In the genomic region with DNA sequence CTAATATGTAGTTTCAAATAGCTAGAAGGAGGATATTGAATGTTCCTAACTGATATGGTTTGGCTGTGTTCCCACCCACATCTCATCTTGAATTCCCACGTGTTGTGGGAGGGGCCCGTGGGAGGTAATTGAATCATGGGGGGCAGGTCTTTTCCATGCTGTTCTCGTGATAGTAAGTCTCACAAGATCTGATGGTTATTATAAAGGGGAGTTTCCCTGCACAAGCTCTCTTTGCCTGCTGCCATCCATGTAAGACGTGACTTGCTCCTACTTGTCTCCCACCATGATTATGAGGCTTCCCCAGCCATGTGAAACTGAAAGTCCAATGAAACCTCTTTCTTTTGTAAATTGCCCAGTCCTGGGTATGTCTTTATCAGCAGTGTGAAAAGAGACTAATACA, we compare ENCODE assay signal across 8 cellular contexts. TPM values are rescaled to one million over a fixed set of nuclear protein-coding genes. Genes with fewer than 3 reads are reported as not detected.
A peak's percentile ranks its signal among the peaks of the same experiment; 100 is the strongest.
DNase-seq lines count a peak whose midpoint lies in the region; ATAC-seq and TF ChIP-seq lines count a peak whose summit lies in the region.
"Not testable (repeated sequence)": the region's sequence is repeated elsewhere in the genome, so short reads cannot be mapped to it uniquely, and the experiment has no call there.

No MANE protein-coding gene starts in this region.

- not testable (repeated sequence) for H3K36me3 ChIP-seq in HEK293 (ENCODE audit: control insufficient read depth in 2 of 2, insufficient read depth in 1 of 2, low read length in 2 of 2)

- H3K4me3 ChIP-seq in HEK293 (ENCODE audit: low read depth, low read length), result not testable (repeated sequence)

- H3K27ac ChIP-seq in HEK293 (ENCODE audit: extremely low read depth, low read depth, low read length), result not testable (repeated sequence)

- peaks cover 15% of the 10 kb centered on the region for H3K36me3 Mint-ChIP-seq in activated CD4-positive, alpha-beta memory T cell treated with anti-CD3 and anti-CD28 coated beads for 36 hours
- H3K36me3 Mint-ChIP-seq in activated T-helper 2 cell treated with anti-CD3 and anti-CD28 coated beads, Interferon-gamma antibody, Interleukin-2, Interleukin-4, amounts not matched to agents 10 μg/mL and 5 μg/mL and 100 μg/mL, durations not matched to agents 14 hours and 24 hours and 36 hours (ENCODE audit: low read depth), result peaks cover 42% of the 10 kb centered on the region
- H3K36me3 Mint-ChIP-seq in activated naive CD8-positive, alpha-beta T cell treated with anti-CD3 and anti-CD28 coated beads for 36 hours, result peaks cover 27% of the 10 kb centered on the region
- not testable (repeated sequence) for H3K36me3 Mint-ChIP-seq in natural killer cell treated with Interleukin-12 subunit alpha and Interleukin-12 subunit beta and Interleukin-15 and Interleukin-18, amount 100 ng/mL, for 72 hours
- H3K36me3 Mint-ChIP-seq in stimulated activated memory B cell treated with anti-CD40 and anti-IgM and Interleukin-4, amounts not matched to agents 10 μg/mL and 1 μg/mL and 100 μg/mL, for 72 hours, result peaks cover 13% of the 10 kb centered on the region

- not testable (repeated sequence) for H3K4me1 ChIP-seq in HEK293 (ENCODE audit: control insufficient read depth, insufficient read depth, low read length)

- peak; percentile 47 for DNase-seq in activated CD4-positive, alpha-beta memory T cell treated with anti-CD3 and anti-CD28 coated beads for 36 hours
- not testable (repeated sequence) for DNase-seq in activated T-helper 2 cell treated with anti-CD3 and anti-CD28 coated beads, Interferon-gamma antibody, Interleukin-2, Interleukin-4, amounts not matched to agents 10 μg/mL and 5 μg/mL and 100 μg/mL, durations not matched to agents 14 hours and 24 hours and 36 hours (ENCODE audit: low spot score); activated naive CD8-positive, alpha-beta T cell treated with anti-CD3 and anti-CD28 coated beads for 36 hours; natural killer cell treated with Interleukin-12 subunit alpha and Interleukin-12 subunit beta and Interleukin-15 and Interleukin-18, amount 100 ng/mL, for 72 hours (ENCODE audit: low spot score)
- peak; percentile 43 to 69 for DNase-seq in erythroblast (lab: John Stamatoyannopoulos, UW)
- DNase-seq in stimulated activated CD4-positive, alpha-beta T cell treated with anti-CD3 and anti-CD28 coated beads, Interleukin-2, amount 100 ng/mL, for 4 hours (ENCODE audit: low read depth), result peak; percentile 54

- not testable (repeated sequence) for H3K27ac Mint-ChIP-seq in activated CD4-positive, alpha-beta memory T cell treated with anti-CD3 and anti-CD28 coated beads for 36 hours
- peak overlapping the region; percentile 45 for H3K27ac Mint-ChIP-seq in activated T-helper 2 cell treated with anti-CD3 and anti-CD28 coated beads, Interferon-gamma antibody, Interleukin-2, Interleukin-4, amounts not matched to agents 10 μg/mL and 5 μg/mL and 100 μg/mL, durations not matched to agents 14 hours and 24 hours and 36 hours
- peak overlapping the region; percentile 15 for H3K27ac Mint-ChIP-seq in activated naive CD8-positive, alpha-beta T cell treated with anti-CD3 and anti-CD28 coated beads for 36 hours
- H3K27ac Mint-ChIP-seq in natural killer cell treated with Interleukin-12 subunit alpha and Interleukin-12 subunit beta and Interleukin-15 and Interleukin-18, amount 100 ng/mL, for 72 hours, result peak overlapping the region; percentile 78 to 88
- peak overlapping the region; percentile 73 for H3K27ac Mint-ChIP-seq in stimulated activated memory B cell treated with anti-CD40 and anti-IgM and Interleukin-4, amounts not matched to agents 10 μg/mL and 1 μg/mL and 100 μg/mL, for 72 hours

- not testable (repeated sequence) for ATAC-seq in natural killer cell treated with Interleukin-12 subunit alpha and Interleukin-12 subunit beta and Interleukin-15 and Interleukin-18, amount 100 ng/mL, for 72 hours; stimulated activated memory B cell treated with anti-CD40 and anti-IgM and Interleukin-4, amounts not matched to agents 10 μg/mL and 1 μg/mL and 100 μg/mL, for 72 hours

- not testable (repeated sequence) for TF ChIP-seq POLR2A in erythroblast (IDR thresholded peaks at IDR 0.05; ENCODE audit: low read length)

- H3K4me3 Mint-ChIP-seq in activated CD4-positive, alpha-beta memory T cell treated with anti-CD3 and anti-CD28 coated beads for 36 hours; activated T-helper 2 cell treated with anti-CD3 and anti-CD28 coated beads, Interferon-gamma antibody, Interleukin-2, Interleukin-4, amounts not matched to agents 10 μg/mL and 5 μg/mL and 100 μg/mL, durations not matched to agents 14 hours and 24 hours and 36 hours (ENCODE audit: low read depth); activated naive CD8-positive, alpha-beta T cell treated with anti-CD3 and anti-CD28 coated beads for 36 hours; stimulated activated memory B cell treated with anti-CD40 and anti-IgM and Interleukin-4, amounts not matched to agents 10 μg/mL and 1 μg/mL and 100 μg/mL, for 72 hours: not testable (repeated sequence)
- H3K4me3 Mint-ChIP-seq in natural killer cell treated with Interleukin-12 subunit alpha and Interleukin-12 subunit beta and Interleukin-15 and Interleukin-18, amount 100 ng/mL, for 72 hours, result peak overlapping the region; percentile 83

- H3K9me3 ChIP-seq in HEK293 (ENCODE audit: control insufficient read depth, insufficient read depth, low read depth, low read length), result not testable (repeated sequence)

- peaks cover 22% of the 10 kb centered on the region for H3K9me3 Mint-ChIP-seq in activated CD4-positive, alpha-beta memory T cell treated with anti-CD3 and anti-CD28 coated beads for 36 hours
- peaks cover 25% of the 10 kb centered on the region for H3K9me3 Mint-ChIP-seq in activated T-helper 2 cell treated with anti-CD3 and anti-CD28 coated beads, Interferon-gamma antibody, Interleukin-2, Interleukin-4, amounts not matched to agents 10 μg/mL and 5 μg/mL and 100 μg/mL, durations not matched to agents 14 hours and 24 hours and 36 hours
- H3K9me3 Mint-ChIP-seq in activated naive CD8-positive, alpha-beta T cell treated with anti-CD3 and anti-CD28 coated beads for 36 hours, result peaks cover 24% of the 10 kb centered on the region
- H3K9me3 Mint-ChIP-seq in natural killer cell treated with Interleukin-12 subunit alpha and Interleukin-12 subunit beta and Interleukin-15 and Interleukin-18, amount 100 ng/mL, for 72 hours; stimulated activated memory B cell treated with anti-CD40 and anti-IgM and Interleukin-4, amounts not matched to agents 10 μg/mL and 1 μg/mL and 100 μg/mL, for 72 hours: not testable (repeated sequence)

- POLR2A ChIA-PET in HEK293 (lab: Yijun Ruan, JAX); activated CD4-positive, alpha-beta memory T cell treated with anti-CD3 and anti-CD28 coated beads for 36 hours (lab: Charles Lee): not testable (repeated sequence)

- CTCF ChIA-PET in HEK293 (lab: Yijun Ruan, JAX), result interaction anchor here (0.6 kb wide), 1 partner anchor 22 kb away, joined by 4 read pairs; no protein-coding TSS in a partner anchor
- CTCF ChIA-PET in activated CD4-positive, alpha-beta memory T cell treated with anti-CD3 and anti-CD28 coated beads for 36 hours (lab: Charles Lee), result interaction anchor here (1.5 to 2.4 kb wide), 2 partner anchors 26 to 213 kb away, joined by 6 read pairs; partner anchors contain the start of gene GRK5

- H3K4me1 Mint-ChIP-seq in activated CD4-positive, alpha-beta memory T cell treated with anti-CD3 and anti-CD28 coated beads for 36 hours (ENCODE audit: low read depth), result peaks cover 48% of the 10 kb centered on the region
- peaks cover 41% of the 10 kb centered on the region for H3K4me1 Mint-ChIP-seq in activated T-helper 2 cell treated with anti-CD3 and anti-CD28 coated beads, Interferon-gamma antibody, Interleukin-2, Interleukin-4, amounts not matched to agents 10 μg/mL and 5 μg/mL and 100 μg/mL, durations not matched to agents 14 hours and 24 hours and 36 hours (ENCODE audit: low read depth)
- H3K4me1 Mint-ChIP-seq in activated naive CD8-positive, alpha-beta T cell treated with anti-CD3 and anti-CD28 coated beads for 36 hours, result peaks cover 35% of the 10 kb centered on the region
- peaks cover 38 to 62% of the 10 kb centered on the region in 2 donors for H3K4me1 Mint-ChIP-seq in natural killer cell treated with Interleukin-12 subunit alpha and Interleukin-12 subunit beta and Interleukin-15 and Interleukin-18, amount 100 ng/mL, for 72 hours (ENCODE audit: low read depth in 2 of 2)
- peaks cover 84% of the 10 kb centered on the region for H3K4me1 Mint-ChIP-seq in stimulated activated memory B cell treated with anti-CD40 and anti-IgM and Interleukin-4, amounts not matched to agents 10 μg/mL and 1 μg/mL and 100 μg/mL, for 72 hours

- TF ChIP-seq CTCF in HEK293 (tag by site-specific recombination; IDR thresholded peaks at IDR 0.05), result not testable (repeated sequence)

- intact Hi-C loops in activated CD4-positive, alpha-beta memory T cell treated with anti-CD3 and anti-CD28 coated beads for 36 hours (cut with micrococcal nuclease), result not testable (repeated sequence)
- intact Hi-C loops in activated T-helper 2 cell treated with anti-CD3 and anti-CD28 coated beads, Interferon-gamma antibody, Interleukin-2, Interleukin-4, amounts not matched to agents 10 μg/mL and 5 μg/mL and 100 μg/mL, durations not matched to agents 14 hours and 24 hours and 36 hours (cut with micrococcal nuclease), result loop anchor here (2.0 kb wide), 1 partner anchor 20 kb away; no protein-coding TSS in a partner anchor

- H3K27me3 Mint-ChIP-seq in activated CD4-positive, alpha-beta memory T cell treated with anti-CD3 and anti-CD28 coated beads for 36 hours; activated T-helper 2 cell treated with anti-CD3 and anti-CD28 coated beads, Interferon-gamma antibody, Interleukin-2, Interleukin-4, amounts not matched to agents 10 μg/mL and 5 μg/mL and 100 μg/mL, durations not matched to agents 14 hours and 24 hours and 36 hours (ENCODE audit: low read depth); activated naive CD8-positive, alpha-beta T cell treated with anti-CD3 and anti-CD28 coated beads for 36 hours; natural killer cell treated with Interleukin-12 subunit alpha and Interleukin-12 subunit beta and Interleukin-15 and Interleukin-18, amount 100 ng/mL, for 72 hours; stimulated activated memory B cell treated with anti-CD40 and anti-IgM and Interleukin-4, amounts not matched to agents 10 μg/mL and 1 μg/mL and 100 μg/mL, for 72 hours: not testable (repeated sequence)

RNA-seq across cellular contexts. Expression of gene GRK5, which starts 25.1 kb away (rescaled TPM):
- total RNA-seq in activated CD4-positive, alpha-beta memory T cell treated with anti-CD3 and anti-CD28 coated beads for 36 hours, result 10 to 100 TPM; 22.7 to 23.0 TPM
- total RNA-seq in activated T-helper 2 cell treated with anti-CD3 and anti-CD28 coated beads, Interferon-gamma antibody, Interleukin-2, Interleukin-4, amounts not matched to agents 10 μg/mL and 5 μg/mL and 100 μg/mL, durations not matched to agents 14 hours and 24 hours and 36 hours, result 24.4 and 24.7 TPM in 2 replicates
- 10 to 100 TPM; 12.8 TPM for total RNA-seq in activated naive CD8-positive, alpha-beta T cell treated with anti-CD3 and anti-CD28 coated beads for 36 hours
- total RNA-seq in natural killer cell treated with Interleukin-12 subunit alpha and Interleukin-12 subunit beta and Interleukin-15 and Interleukin-18, amount 100 ng/mL, for 72 hours, result 10 to 100 TPM; 11.1 to 16.2 TPM

RNA-seq across cellular contexts. Expression of gene PRDX3, which starts 53.8 kb away (rescaled TPM):
- 100 to 1,000 TPM; 173 to 182 TPM for total RNA-seq in activated CD4-positive, alpha-beta memory T cell treated with anti-CD3 and anti-CD28 coated beads for 36 hours
- total RNA-seq in activated T-helper 2 cell treated with anti-CD3 and anti-CD28 coated beads, Interferon-gamma antibody, Interleukin-2, Interleukin-4, amounts not matched to agents 10 μg/mL and 5 μg/mL and 100 μg/mL, durations not matched to agents 14 hours and 24 hours and 36 hours, result 177 and 182 TPM in 2 replicates
- total RNA-seq in activated naive CD8-positive, alpha-beta T cell treated with anti-CD3 and anti-CD28 coated beads for 36 hours, result 100 to 1,000 TPM; 232 to 249 TPM
- 100 to 1,000 TPM; 137 to 144 TPM for total RNA-seq in natural killer cell treated with Interleukin-12 subunit alpha and Interleukin-12 subunit beta and Interleukin-15 and Interleukin-18, amount 100 ng/mL, for 72 hours
